ENCODE assay signal across 24 cellular contexts in genomic region chr4:120155287-120155686, GRCh38.
"Had no signal": no experiment of that assay in that cellular context is flagged by ENCODE, and none has a peak within 500 bp of the region (broad histone marks: within the 10 kb centered on the region; RNA-seq: fewer than 3 reads in every experiment).

No MANE protein-coding gene starts in this region.

- H3K9me3 ChIP-seq: adrenal gland, gastrocnemius medialis, spleen, testis had no signal

- H3K4me2 ChIP-seq: neural progenitor cell had no signal

- H3K4me3 Mint-ChIP-seq: activated CD8-positive, alpha-beta T cell treated with anti-CD3 and anti-CD28 coated beads, Interleukin-2, amount 10 ng/mL, durations not matched to agents 7 days and 5 days; activated T-helper 17 cell treated with anti-CD3 and anti-CD28 coated beads, Interleukin-2, amount 50 U/mL, for 72 hours; endodermal cell; mesothelial cell of epicardium; naive thymus-derived CD8-positive, alpha-beta T cell; neural progenitor cell; T-helper 2 cell treated with Interferon-gamma antibody and Interleukin-4, amounts not matched to agents 5 μg/mL and 100 μg/mL, for 36 hours had no signal

- H3K27ac Mint-ChIP-seq: activated CD8-positive, alpha-beta T cell treated with anti-CD3 and anti-CD28 coated beads, Interleukin-2, amount 10 ng/mL, durations not matched to agents 7 days and 5 days; activated naive CD4-positive, alpha-beta T cell treated with anti-CD3 and anti-CD28 coated beads, Interleukin-2, amount 50 U/mL, for 72 hours; activated T-helper 17 cell treated with anti-CD3 and anti-CD28 coated beads, Interleukin-2, amount 50 U/mL, for 72 hours; endodermal cell; mesothelial cell of epicardium; naive thymus-derived CD8-positive, alpha-beta T cell; neural progenitor cell; T-helper 2 cell treated with Interferon-gamma antibody and Interleukin-4, amounts not matched to agents 5 μg/mL and 100 μg/mL, for 36 hours had no signal

- H3K27me3 ChIP-seq: adrenal gland, gastrocnemius medialis, neural progenitor cell, spleen, testis had no signal

- H3K27ac ChIP-seq: adrenal gland, epithelial cell of prostate, gastrocnemius medialis, neural progenitor cell, spleen, testis, VCaP had no signal

- DNase-seq: activated CD4-positive, alpha-beta T cell treated with anti-CD3 and anti-CD28 coated beads, Interleukin-2, amount 50 U/mL, for 1 hour; activated CD4-positive, CD25-positive, alpha-beta regulatory T cell treated with anti-CD3 and anti-CD28 coated beads, Interleukin-2, amount 50 U/mL, for 72 hours; activated CD8-positive, alpha-beta T cell treated with anti-CD3 and anti-CD28 coated beads, Interleukin-2, amount 10 ng/mL, durations not matched to agents 7 days and 5 days; activated T-cell treated with anti-CD3 and anti-CD28 coated beads, Interleukin-2, amount 50 U/mL, for 1 hour; adrenal gland; cerebellar nuclear complex; cortex of kidney; endodermal cell; gastrocnemius medialis; left ventricle myocardium superior; mammary epithelial cell; naive thymus-derived CD8-positive, alpha-beta T cell; retina; spleen; stimulated activated CD4-positive, alpha-beta T cell treated with anti-CD3 and anti-CD28 coated beads, Interleukin-4, amount 100 ng/mL, for 1 hour; testis; trophoblast cell had no signal

- H3K9me3 Mint-ChIP-seq: activated naive CD4-positive, alpha-beta T cell treated with anti-CD3 and anti-CD28 coated beads, Interleukin-2, amount 50 U/mL, for 72 hours; activated T-helper 17 cell treated with anti-CD3 and anti-CD28 coated beads, Interleukin-2, amount 50 U/mL, for 72 hours; endodermal cell; mesothelial cell of epicardium; naive thymus-derived CD8-positive, alpha-beta T cell; neural progenitor cell; T-helper 2 cell treated with Interferon-gamma antibody and Interleukin-4, amounts not matched to agents 5 μg/mL and 100 μg/mL, for 36 hours had no signal

- H3K36me3 ChIP-seq: adrenal gland, gastrocnemius medialis, neural progenitor cell, spleen had no signal

- H3K36me3 Mint-ChIP-seq: activated naive CD4-positive, alpha-beta T cell treated with anti-CD3 and anti-CD28 coated beads, Interleukin-2, amount 50 U/mL, for 72 hours; mesothelial cell of epicardium; naive thymus-derived CD8-positive, alpha-beta T cell; neural progenitor cell had no signal

- H3K4me1 ChIP-seq: adrenal gland, gastrocnemius medialis, spleen, testis had no signal

- H3K9ac ChIP-seq: neural progenitor cell had no signal

- ATAC-seq: activated CD8-positive, alpha-beta T cell treated with anti-CD3 and anti-CD28 coated beads, Interleukin-2, amount 10 ng/mL, durations not matched to agents 7 days and 5 days; activated naive CD4-positive, alpha-beta T cell treated with anti-CD3 and anti-CD28 coated beads, Interleukin-2, amount 50 U/mL, for 72 hours; activated T-helper 17 cell treated with anti-CD3 and anti-CD28 coated beads, Interleukin-2, amount 50 U/mL, for 72 hours; gastrocnemius medialis; left ventricle myocardium superior; naive thymus-derived CD8-positive, alpha-beta T cell had no signal

- H2AFZ ChIP-seq: neural progenitor cell had no signal

- H3K4me3 ChIP-seq: adrenal gland, gastrocnemius medialis, neural progenitor cell, spleen, testis had no signal

- H3K4me1 Mint-ChIP-seq: activated T-helper 17 cell treated with anti-CD3 and anti-CD28 coated beads, Interleukin-2, amount 50 U/mL, for 72 hours; endodermal cell; naive thymus-derived CD8-positive, alpha-beta T cell had no signal
